Comparison of ENCODE assay signal across 1 cellular context in genomic region chr1:112007169-112007568, GRCh38.
TF ChIP-seq lines count a peak whose summit lies in the region.

No MANE protein-coding gene starts in this region.

TF ChIP-seq in H1, 55 proteins besides CTCF, POLR2A, EP300 and RAD21:
- TF ChIP-seq BACH1 (IDR thresholded peaks at IDR 0.05; ENCODE audit: low read length) = no peak
- TF ChIP-seq ATF3 (IDR thresholded peaks at IDR 0.05; ENCODE audit: insufficient read depth, low read depth, low read length) = no peak
- TF ChIP-seq PHF8 (conservative IDR thresholded peaks at IDR 0.05; ENCODE audit: low read depth, low read length) = no peak
- TF ChIP-seq KDM1A (IDR thresholded peaks at IDR 0.05; ENCODE audit: borderline replicate concordance, low read length) = no peak
